In the genomic region with DNA sequence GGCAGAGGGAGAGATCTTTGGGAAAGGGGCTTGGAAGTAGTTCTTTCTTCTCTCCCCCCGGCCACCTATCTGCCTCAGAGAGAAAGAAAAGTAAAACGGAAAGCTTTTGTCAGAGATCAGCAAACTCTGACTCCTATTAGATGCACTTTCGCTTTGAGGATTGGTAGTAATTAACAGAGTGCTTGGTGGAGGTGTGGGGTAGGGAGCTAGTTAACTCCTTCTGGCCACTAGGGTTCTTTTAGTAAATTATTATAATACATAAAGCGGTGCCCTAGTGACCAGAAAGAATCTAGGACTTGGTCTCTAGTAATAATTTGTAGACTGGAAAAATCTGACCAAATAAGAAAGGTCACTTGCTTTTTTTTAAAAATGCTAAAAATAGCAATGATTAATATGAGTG, we compare ENCODE assay signal across 9 cellular contexts. TPM values are rescaled to one million over a fixed set of nuclear protein-coding genes. Genes with fewer than 3 reads are reported as not detected.
DNase-seq lines count a peak whose midpoint lies in the region; ATAC-seq, FAIRE-seq and TF ChIP-seq lines count a peak whose summit lies in the region.
"Had no signal": no experiment of that assay in that cellular context is flagged by ENCODE, and none has a peak within 500 bp of the region (broad histone marks: within the 10 kb centered on the region; RNA-seq: fewer than 3 reads in every experiment).

No MANE protein-coding gene starts in this region.

- H3K27me3 Mint-ChIP-seq in activated CD4-positive, alpha-beta T cell treated with anti-CD3 and anti-CD28 coated beads for 36 hours = peaks cover 2% of the 10 kb centered on the region
- H3K27me3 Mint-ChIP-seq in MCF 10A (ENCODE audit: insufficient read depth, unreplicated experiment) = no peaks in the 10 kb centered on the region
- H3K27me3 Mint-ChIP-seq in nephron progenitor cell (ENCODE audit: low read depth, poor library complexity) = no peaks in the 10 kb centered on the region

- peaks cover 12% of the 10 kb centered on the region for H3K4me1 Mint-ChIP-seq in activated CD4-positive, alpha-beta T cell treated with anti-CD3 and anti-CD28 coated beads for 36 hours
- H3K4me1 Mint-ChIP-seq in MCF 10A (ENCODE audit: insufficient read depth, unreplicated experiment) = peaks cover 7% of the 10 kb centered on the region
- peaks cover 66% of the 10 kb centered on the region for H3K4me1 Mint-ChIP-seq in nephron progenitor cell

- CTCF ChIA-PET in activated CD4-positive, alpha-beta T cell treated with anti-CD3 and anti-CD28 coated beads for 36 hours (lab: Charles Lee) = interaction anchor here (0.6 to 4.0 kb wide), 11 partner anchors 10 to 170 kb away, joined by 3 to 25 read pairs (median 4); no protein-coding TSS in a partner anchor
- CTCF ChIA-PET in MCF 10A (lab: Yijun Ruan, JAX) = interaction anchor here (0.7 to 3.1 kb wide), 4 partner anchors 15 to 792 kb away, joined by 3 to 12 read pairs (median 8); no protein-coding TSS in a partner anchor

- H3K27ac Mint-ChIP-seq in activated CD4-positive, alpha-beta T cell treated with anti-CD3 and anti-CD28 coated beads for 36 hours = peak overlapping the region; percentile 91
- H3K27ac Mint-ChIP-seq in MCF 10A (ENCODE audit: low read depth, unreplicated experiment) (peak overlapping the region; percentile 83), nephron progenitor cell (peak overlapping the region; percentile 60)
- H3K27ac Mint-ChIP-seq: CD4-positive, CD25-positive, alpha-beta regulatory T cell had no signal

- DNase-seq in activated CD4-positive, alpha-beta T cell treated with anti-CD3 and anti-CD28 coated beads for 36 hours = peak; percentile 27
- DNase-seq in activated CD4-positive, alpha-beta T cell treated with anti-CD3 and anti-CD28 coated beads for 48 hours = no peak
- DNase-seq in MCF 10A (ENCODE audit: unreplicated experiment) = no peak
- DNase-seq in nephron progenitor cell = no peak
- DNase-seq in D721Med (ENCODE audit: insufficient read length, low spot score) = no peak
- DNase-seq in SIG-M5 (lab: John Stamatoyannopoulos, UW) = no peak
- no peak for DNase-seq in activated CD4-positive, alpha-beta T cell treated with anti-CD3 and anti-CD28 coated beads, Interleukin-2, amount 50 U/mL, for 4 hours

- H3K4me3 Mint-ChIP-seq in activated CD4-positive, alpha-beta T cell treated with anti-CD3 and anti-CD28 coated beads for 36 hours = peak overlapping the region; percentile 70
- H3K4me3 Mint-ChIP-seq in MCF 10A (ENCODE audit: unreplicated experiment) (peak overlapping the region; percentile 54), nephron progenitor cell (no peak overlapping the region)

- TF ChIP-seq CTCF in MCF 10A (IDR thresholded peaks at IDR 0.05; ENCODE audit: unreplicated experiment) (no peak), nephron progenitor cell (IDR thresholded peaks at IDR 0.05) (no peak), D721Med (IDR thresholded peaks at IDR 0.05; ENCODE audit: insufficient read depth, missing control alignments) (no peak)

- peak; percentile 95 for ATAC-seq in activated CD4-positive, alpha-beta T cell treated with anti-CD3 and anti-CD28 coated beads for 36 hours
- ATAC-seq in HG03135 (IDR thresholded peaks at IDR 0.05; ENCODE audit: unreplicated experiment) = peak; percentile 99

- intact Hi-C loops in activated CD4-positive, alpha-beta T cell treated with anti-CD3 and anti-CD28 coated beads for 36 hours (cut with DNase I, micrococcal nuclease) = no loop called here
- intact Hi-C loops in MCF 10A (cut with micrococcal nuclease) = no loop called here

- POLR2A ChIA-PET in activated CD4-positive, alpha-beta T cell treated with anti-CD3 and anti-CD28 coated beads for 36 hours (lab: Charles Lee) = no interaction called here
- POLR2A ChIA-PET in MCF 10A (lab: Yijun Ruan, JAX) = interaction anchor here (0.6 kb wide), 1 partner anchor 322 kb away, joined by 4 read pairs; no protein-coding TSS in a partner anchor

- no peaks in the 10 kb centered on the region for H3K36me3 Mint-ChIP-seq in activated CD4-positive, alpha-beta T cell treated with anti-CD3 and anti-CD28 coated beads for 36 hours (ENCODE audit: low read depth)
- H3K36me3 Mint-ChIP-seq in MCF 10A (ENCODE audit: insufficient read depth, unreplicated experiment) (peaks cover 30% of the 10 kb centered on the region), nephron progenitor cell (ENCODE audit: low read depth) (peaks cover 27% of the 10 kb centered on the region)
- H3K36me3 Mint-ChIP-seq: CD4-positive, CD25-positive, alpha-beta regulatory T cell had no signal

- FAIRE-seq in D721Med (lab: Jason Lieb, UNC) = no peak

- BruUV-seq in MCF 10A (replicated peaks; lab: Mats Ljungman, UMichigan) = no TSS peak

- H3K9me3 Mint-ChIP-seq in activated CD4-positive, alpha-beta T cell treated with anti-CD3 and anti-CD28 coated beads for 36 hours (ENCODE audit: low read depth) = no peaks in the 10 kb centered on the region
- H3K9me3 Mint-ChIP-seq in MCF 10A (ENCODE audit: unreplicated experiment) (no peaks in the 10 kb centered on the region), nephron progenitor cell (no peaks in the 10 kb centered on the region)

RNA-seq across cellular contexts. Expression of gene CPVL, which starts 54.6 kb away (rescaled TPM):
- total RNA-seq in activated CD4-positive, alpha-beta T cell treated with anti-CD3 and anti-CD28 coated beads for 36 hours = not detected
- total RNA-seq in MCF 10A (2022) = 29.2 and 49.0 TPM in 2 replicates

Comparison
In these comparisons a context has a peak if more than half of its experiments do, and no peak if none do; other contexts are left out.
1. RNA of gene CPVL, which starts 54.6 kb away (total RNA-seq): 29.2 to 49.0 TPM in MCF 10A; not detected in activated CD4-positive, alpha-beta T cell treated with anti-CD3 and anti-CD28 coated beads for 36 hours; every median in the first group is over 10 times any median in the second.
2. Peak in every context shown above with its lines, with median percentiles within 50 percentile points of each other: H3K27ac Mint-ChIP-seq.